In genomic region chr6:41602864-41603608, GRCh38 we compare ENCODE assay signal across 8 cellular contexts. TPM values are rescaled to one million over a fixed set of nuclear protein-coding genes. Genes with fewer than 3 reads are reported as not detected.
A peak's percentile ranks its signal among the peaks of the same experiment; 100 is the strongest.
DNase-seq lines count a peak whose midpoint lies in the region; ATAC-seq and TF ChIP-seq lines count a peak whose summit lies in the region.

No MANE protein-coding gene starts in this region.

- peak overlapping the region in 2 of 8 donors; percentile 16 to 79 for H3K4me3 Mint-ChIP-seq in naive B cell

- DNase-seq in Jurkat, Clone E6-1 (ENCODE audit: low read depth, low spot score), result peak; percentile 92
- DNase-seq in OCI-M1 (lab: John Stamatoyannopoulos, UW) (peak; percentile 89), activated T-cell treated with anti-CD3 and anti-CD28 coated beads for 24 hours (ENCODE audit: low read depth) (peak; percentile 72), fibroblast of gingiva (ENCODE audit: low read depth) (peak; percentile 69), naive B cell (peak; percentile 75)
- peak; percentile 38 to 48 for DNase-seq in stimulated activated CD8-positive, alpha-beta memory T cell treated with anti-CD3 and anti-CD28 coated beads, Interleukin-7, amount 100 ng/mL, for 1 hour (ENCODE audit: low read depth in 2 of 2)

- ATAC-seq in naive B cell (ENCODE audit: low read depth in 2 of 2), result peak; percentile 87 to 91
- no peak for ATAC-seq in HG03439 (IDR thresholded peaks at IDR 0.05; ENCODE audit: unreplicated experiment)

- TF ChIP-seq CTCF in GM12872 (IDR thresholded peaks at IDR 0.05; ENCODE audit: insufficient read depth, low read depth, low read length), result peak; percentile 88

- H3K27ac Mint-ChIP-seq in naive B cell, result peak overlapping the region in 3 of 6 donors; percentile 1 to 53 (median 44)

- H3K9me3 Mint-ChIP-seq in naive B cell, result no peaks in the 10 kb centered on the region

- H3K4me3 ChIP-seq in Jurkat, Clone E6-1 (ENCODE audit: low read length), result peak overlapping the region; percentile 43

- H3K36me3 Mint-ChIP-seq in naive B cell, result no peaks in the 10 kb centered on the region

- peaks cover 6 to 13% (median 7%) of the 10 kb centered on the region in 3 donors for H3K4me1 Mint-ChIP-seq in naive B cell

- peaks cover 4 to 21% (median 13%) of the 10 kb centered on the region in 3 donors for H3K27me3 Mint-ChIP-seq in naive B cell

RNA-seq across cellular contexts. Expression of gene MDFI, which starts 35.2 kb away (rescaled TPM):
- polyA plus RNA-seq in Jurkat, Clone E6-1 (2012; ENCODE audit: insufficient read depth, insufficient read length), result 28.4 TPM
- not detected for polyA plus RNA-seq in naive B cell (ENCODE audit: low read depth in 6 of 6)

RNA-seq across cellular contexts. Expression of gene FOXP4, which starts 56.9 kb away (rescaled TPM):
- polyA plus RNA-seq in Jurkat, Clone E6-1 (2012; ENCODE audit: insufficient read depth, insufficient read length), result 18.8 TPM
- 1 to 10 TPM in 5 of 6 donors, under 1 TPM in 1; 0.55 to 4.7 (median 2.2) TPM for polyA plus RNA-seq in naive B cell (ENCODE audit: low read depth in 6 of 6)
